8 cellular contexts compared by ENCODE assay signal in genomic region chr1:70659891-70660290, GRCh38.
"Had no signal": no experiment of that assay in that cellular context is flagged by ENCODE, and none has a peak within 500 bp of the region (broad histone marks: within the 10 kb centered on the region; RNA-seq: fewer than 3 reads in every experiment).

No MANE protein-coding gene starts in this region.

- H3K4me2 ChIP-seq: GM23338 had no signal

- H3K27me3 Mint-ChIP-seq: IgD-negative memory B cell had no signal

- H3K36me3 Mint-ChIP-seq: IgD-negative memory B cell had no signal

- FAIRE-seq: H1, H54, HTR-8/SVneo had no signal

- H3K4me3 ChIP-seq: GM23338 had no signal

- H3K9me3 Mint-ChIP-seq: GM23338, H9 had no signal

- H3K4me3 Mint-ChIP-seq: GM23338, H9, IgD-negative memory B cell had no signal

- DNase-seq: H9, HCEC 1CT, KBM-7 had no signal

- H3K27ac Mint-ChIP-seq: GM23338, H9 had no signal

- ATAC-seq: GM23338 had no signal

- H2AFZ ChIP-seq: GM23338 had no signal

- H3K4me1 Mint-ChIP-seq: GM23338, H9, IgD-negative memory B cell had no signal
